20 cellular contexts compared by ENCODE assay signal in genomic region chr15:55800216-55800615, GRCh38. TPM values are rescaled to one million over a fixed set of nuclear protein-coding genes. Genes with fewer than 3 reads are reported as not detected.
DNase-seq lines count a peak whose midpoint lies in the region; ATAC-seq, FAIRE-seq and TF ChIP-seq lines count a peak whose summit lies in the region.
"Had no signal": no experiment of that assay in that cellular context is flagged by ENCODE, and none has a peak within 500 bp of the region (broad histone marks: within the 10 kb centered on the region; RNA-seq: fewer than 3 reads in every experiment).

No MANE protein-coding gene starts in this region.

- H2BK12ac ChIP-seq in H9 (ENCODE audit: insufficient read length, low read depth, low read length) = no peak overlapping the region
- peak overlapping the region; percentile 54 for H2BK12ac ChIP-seq in trophoblast cell (ENCODE audit: low read length)

- TF ChIP-seq CTCF in H9 (conservative IDR thresholded peaks at IDR 0.05) (no peak), OCI-LY7 (conservative IDR thresholded peaks at IDR 0.05; ENCODE audit: low read length) (no peak), uterus (IDR thresholded peaks at IDR 0.05) (no peak)

- peak overlapping the region; percentile 99 for H2AFZ ChIP-seq in H9 (ENCODE audit: low read length)
- H2AFZ ChIP-seq in OCI-LY7 (ENCODE audit: low read length) = peak overlapping the region; percentile 80
- H2AFZ ChIP-seq in trophoblast cell (ENCODE audit: insufficient read depth, low read length, poor library complexity) = no peak overlapping the region

- no peaks in the 10 kb centered on the region for H3K23me2 ChIP-seq in H9 (ENCODE audit: insufficient read length, low read depth, low read length, poor library complexity, severe bottlenecking)

- no peaks in the 10 kb centered on the region for H3K36me3 ChIP-seq in OCI-LY7 (ENCODE audit: insufficient read depth, low read length)
- H3K36me3 ChIP-seq in iPS-20b (ENCODE audit: insufficient read depth, low read depth, low read length) = no peaks in the 10 kb centered on the region
- H3K36me3 ChIP-seq in trophoblast cell (ENCODE audit: control insufficient read depth in 1 of 2, insufficient read depth in 2 of 2, low read length in 2 of 2) = no peaks in the 10 kb centered on the region
- H3K36me3 ChIP-seq in uterus = no peaks in the 10 kb centered on the region
- H3K36me3 ChIP-seq: gastrocnemius medialis, pancreas, SJSA1 had no signal

- H4K12ac ChIP-seq in trophoblast cell (ENCODE audit: low read depth, low read length) = no peak overlapping the region

- H3K9me2 ChIP-seq in OCI-LY7 (ENCODE audit: insufficient read depth, low read length) = no peaks in the 10 kb centered on the region

- H3K4me1 ChIP-seq in H9 (ENCODE audit: insufficient read depth, low read length) = peaks cover 4% of the 10 kb centered on the region; the same call in 1 of the 2 replicates
- no peaks in the 10 kb centered on the region for H3K4me1 ChIP-seq in OCI-LY7 (ENCODE audit: insufficient read depth, low read length, poor library complexity, severe bottlenecking)
- H3K4me1 ChIP-seq in iPS-20b (ENCODE audit: insufficient read depth, low read length) = peaks cover 7% of the 10 kb centered on the region; the same call in 1 of the 2 replicates
- peaks cover 9 to 11% of the 10 kb centered on the region in 2 experiments for H3K4me1 ChIP-seq in trophoblast cell (ENCODE audit: control insufficient read depth in 1 of 2, insufficient read depth in 2 of 2, low read length in 2 of 2)
- no peaks in the 10 kb centered on the region for H3K4me1 ChIP-seq in uterus
- H3K4me1 ChIP-seq: gastrocnemius medialis, pancreas, SJSA1 had no signal

- H3K27me3 ChIP-seq in H9 (ENCODE audit: insufficient read depth, low read length) (no peaks in the 10 kb centered on the region), iPS-20b (ENCODE audit: insufficient read depth, low read length) (no peaks in the 10 kb centered on the region), trophoblast cell (ENCODE audit: insufficient read depth, low read length) (no peaks in the 10 kb centered on the region), uterus (no peaks in the 10 kb centered on the region)
- H3K27me3 ChIP-seq: gastrocnemius medialis, SJSA1 had no signal

- no peak overlapping the region for H3K56ac ChIP-seq in H9 (ENCODE audit: insufficient read length, low read depth, low read length)

- no peak overlapping the region for H2BK15ac ChIP-seq in H9 (ENCODE audit: low read depth, low read length)

- no peak overlapping the region for H3K4me3 ChIP-seq in OCI-LY7 (ENCODE audit: low read depth, low read length, poor library complexity, severe bottlenecking)
- H3K4me3 ChIP-seq in iPS-20b (ENCODE audit: low read length) = no peak overlapping the region
- no peak overlapping the region for H3K4me3 ChIP-seq in trophoblast cell (ENCODE audit: low read depth, low read length)
- no peak overlapping the region for H3K4me3 ChIP-seq in uterus
- H3K4me3 ChIP-seq: gastrocnemius medialis, pancreas, SJSA1, skin epidermis had no signal

- H3K9me3 ChIP-seq in H9 (ENCODE audit: control insufficient read depth, low read depth, low read length) (no peaks in the 10 kb centered on the region), OCI-LY7 (ENCODE audit: low read length) (no peaks in the 10 kb centered on the region), iPS-20b (ENCODE audit: insufficient read depth, low read depth, low read length) (no peaks in the 10 kb centered on the region), trophoblast cell (ENCODE audit: insufficient read depth, low read depth, low read length) (no peaks in the 10 kb centered on the region), uterus (no peaks in the 10 kb centered on the region)
- H3K9me3 ChIP-seq: gastrocnemius medialis, pancreas, SJSA1 had no signal

- peaks cover 7 to 17% of the 10 kb centered on the region in 2 experiments for H3K4me1 Mint-ChIP-seq in H9
- H3K4me1 Mint-ChIP-seq: activated T-helper 17 cell treated with anti-CD3 and anti-CD28 coated beads, Interleukin-2, amount 50 U/mL, for 72 hours had no signal

- H3K9me3 Mint-ChIP-seq in H9 = no peaks in the 10 kb centered on the region; a peak in 2 of 5 replicates
- H3K9me3 Mint-ChIP-seq: activated T-helper 17 cell treated with anti-CD3 and anti-CD28 coated beads, Interleukin-2, amount 50 U/mL, for 72 hours; dendritic cell treated with granulocyte-macrophage colony-stimulating factor and Interleukin-4, amounts not matched to agents 40 ng/mL and 50 ng/mL, for 4 days had no signal

- H3K9ac ChIP-seq in H9 (ENCODE audit: extremely low read depth, insufficient read length, low read length) = no peak overlapping the region
- H3K9ac ChIP-seq in iPS-20b (ENCODE audit: low read depth, low read length) = peak overlapping the region; percentile 25; the same call in 1 of the 2 replicates
- H3K9ac ChIP-seq in trophoblast cell (ENCODE audit: low read length) = no peak overlapping the region

- CTCF ChIA-PET in OCI-LY7 (lab: Charles Lee; ENCODE audit: unreplicated experiment) = no interaction called here

- H4K20me1 ChIP-seq in H9 (ENCODE audit: control insufficient read depth, insufficient read depth, insufficient read length) (no peaks in the 10 kb centered on the region), OCI-LY7 (ENCODE audit: insufficient read depth, low read length) (no peaks in the 10 kb centered on the region)

- no peak for FAIRE-seq in GM19239 (lab: Jason Lieb, UNC)
- FAIRE-seq: pancreas, urothelium cell line had no signal

- H3K4me3 Mint-ChIP-seq in H9 = no peak overlapping the region
- H3K4me3 Mint-ChIP-seq: activated T-helper 17 cell treated with anti-CD3 and anti-CD28 coated beads, Interleukin-2, amount 50 U/mL, for 72 hours; dendritic cell treated with granulocyte-macrophage colony-stimulating factor and Interleukin-4, amounts not matched to agents 40 ng/mL and 50 ng/mL, for 4 days had no signal

- H2BK5ac ChIP-seq in H9 (ENCODE audit: insufficient read length, low read length) (no peak overlapping the region), trophoblast cell (ENCODE audit: low read depth, low read length, poor library complexity) (no peak overlapping the region)

- H2BK120ac ChIP-seq in H9 (ENCODE audit: low read depth, low read length, poor library complexity, severe bottlenecking) = no peak overlapping the region
- H2BK120ac ChIP-seq in trophoblast cell (ENCODE audit: insufficient read depth, low read length, poor library complexity) = no peak overlapping the region

- intact Hi-C loops in OCI-LY7 (cut with micrococcal nuclease; ENCODE audit: unreplicated experiment) (no loop called here), uterus (cut with DNase I; ENCODE audit: low total_unique reads) (no loop called here)

- H4K5ac ChIP-seq in H9 (ENCODE audit: insufficient read length, low read depth, low read length) = no peak overlapping the region

- H3K23ac ChIP-seq in H9 (ENCODE audit: insufficient read length, low read depth, low read length) (no peak overlapping the region), trophoblast cell (ENCODE audit: low read length) (no peak overlapping the region)

- TF ChIP-seq POLR2A in uterus (IDR thresholded peaks at IDR 0.05) = no peak

- POLR2A ChIA-PET in OCI-LY7 (lab: Charles Lee) = no interaction called here

- H3K18ac ChIP-seq in H9 (ENCODE audit: insufficient read length, low read depth, low read length) = no peak overlapping the region
- no peak overlapping the region for H3K18ac ChIP-seq in trophoblast cell (ENCODE audit: low read length)

- H3K14ac ChIP-seq in H9 (ENCODE audit: insufficient read depth, low read length) = no peak overlapping the region
- no peak overlapping the region for H3K14ac ChIP-seq in trophoblast cell (ENCODE audit: low read length)

- H4K91ac ChIP-seq in H9 (ENCODE audit: insufficient read length, low read depth, low read length) = no peak overlapping the region
- peak overlapping the region; percentile 32 for H4K91ac ChIP-seq in trophoblast cell (ENCODE audit: low read depth, low read length)

- DNase-seq in H9 = no peak
- DNase-seq in OCI-LY7 (ENCODE audit: low spot score) = no peak
- DNase-seq in trophoblast cell = no peak
- DNase-seq in GM19239 (ENCODE audit: insufficient read length, low spot score) = no peak
- no peak for DNase-seq in uterus
- DNase-seq: activated CD4-positive, alpha-beta T cell treated with anti-CD3 and anti-CD28 coated beads for 1 hour; gastrocnemius medialis; NCI-H187 treated with DMSO at 0.1 percent for 48 hours; NCI-H510A; stimulated activated CD4-positive, alpha-beta T cell treated with anti-CD3 and anti-CD28 coated beads, Interleukin-4, amount 100 ng/mL, for 24 hours; T-helper 9 cell had no signal

- no peaks in the 10 kb centered on the region for H3K79me1 ChIP-seq in H9 (ENCODE audit: insufficient read depth, low read depth, low read length, poor library complexity, severe bottlenecking)
- peaks cover 8% of the 10 kb centered on the region for H3K79me1 ChIP-seq in trophoblast cell (ENCODE audit: low read length)

- no TSS peak for BruUV-seq in OCI-LY7 (replicated peaks; lab: Mats Ljungman, UMichigan)

- H3K27me3 Mint-ChIP-seq in H9 (ENCODE audit: low read depth) = peaks cover 7% of the 10 kb centered on the region

- H2AK5ac ChIP-seq in H9 (ENCODE audit: insufficient read length, low read length) (no peak overlapping the region), trophoblast cell (ENCODE audit: low read length) (no peak overlapping the region)

- peak overlapping the region; percentile 79 for H4K8ac ChIP-seq in H9 (replicated peaks; ENCODE audit: insufficient read length, low read depth, low read length)
- H4K8ac ChIP-seq in trophoblast cell (ENCODE audit: low read depth, low read length) = peak overlapping the region; percentile 43

- H3K79me2 ChIP-seq in H9 (ENCODE audit: insufficient read depth, low read length) = no peaks in the 10 kb centered on the region
- no peaks in the 10 kb centered on the region for H3K79me2 ChIP-seq in OCI-LY7 (ENCODE audit: insufficient read depth, low read depth, low read length)
- no peaks in the 10 kb centered on the region for H3K79me2 ChIP-seq in trophoblast cell (ENCODE audit: control insufficient read depth, insufficient read depth, low read length, poor library complexity)

- H2BK20ac ChIP-seq in H9 (ENCODE audit: low read depth, low read length, poor library complexity, severe bottlenecking) = no peak overlapping the region

- no peaks in the 10 kb centered on the region for H3K36me3 Mint-ChIP-seq in H9 (ENCODE audit: insufficient read depth in 1 of 3, low read depth in 3 of 3)

- no peak overlapping the region for H3K27ac Mint-ChIP-seq in H9
- H3K27ac Mint-ChIP-seq: dendritic cell treated with granulocyte-macrophage colony-stimulating factor and Interleukin-4, amounts not matched to agents 40 ng/mL and 50 ng/mL, for 4 days had no signal

- H3K4ac ChIP-seq in H9 (ENCODE audit: low read depth, low read length) = no peak overlapping the region; the same call in 1 of the 2 replicates
- no peak overlapping the region for H3K4ac ChIP-seq in trophoblast cell (ENCODE audit: low read depth, low read length)

- WGBS in H9 (ENCODE audit: extremely low coverage, insufficient read length, low lambda C conversion rate) = no CpG with 5 or more reads among the region's 2 CpGs
- WGBS in trophoblast cell (ENCODE audit: extremely low coverage, insufficient coverage, insufficient read length) = no CpG with 5 or more reads among the region's 2 CpGs

- H3T11ph ChIP-seq in H9 (ENCODE audit: low read length) = no peak overlapping the region

- no peak for ATAC-seq in GM18870 (IDR thresholded peaks at IDR 0.05; ENCODE audit: unreplicated experiment)
- ATAC-seq: activated T-helper 17 cell treated with anti-CD3 and anti-CD28 coated beads, Interleukin-2, amount 50 U/mL, for 72 hours; gastrocnemius medialis; left colon; pancreas had no signal

- no peak overlapping the region for H3K27ac ChIP-seq in H9 (ENCODE audit: insufficient read length, low read depth, low read length)
- H3K27ac ChIP-seq in OCI-LY7 (ENCODE audit: low read depth, low read length, poor library complexity, severe bottlenecking) = no peak overlapping the region
- peak overlapping the region; percentile 17 for H3K27ac ChIP-seq in iPS-20b (ENCODE audit: low read length)
- peak overlapping the region; percentile 48 for H3K27ac ChIP-seq in trophoblast cell (ENCODE audit: low read depth, low read length)
- no peak overlapping the region for H3K27ac ChIP-seq in uterus
- H3K27ac ChIP-seq: gastrocnemius medialis, pancreas, SJSA1, skin epidermis had no signal

- H3K4me2 ChIP-seq in H9 (ENCODE audit: insufficient read depth, insufficient read length, low read length) (no peak overlapping the region), OCI-LY7 (ENCODE audit: low read length) (no peak overlapping the region), trophoblast cell (ENCODE audit: low read length) (no peak overlapping the region)

RNA-seq across cellular contexts. Expression of gene PRTG, which starts 57.3 kb away (rescaled TPM):
- total RNA-seq in H9 (2021) (4.4 and 5.7 TPM in 2 replicates), OCI-LY7 (2022) (0.15 TPM in 1 of 2 replicates, not detected in the other), uterus (10 to 100 TPM in 3 of 4 donors, 1 to 10 TPM in 1; 4.1 to 37.2 (median 23.3) TPM)
- total RNA-seq in OCI-LY7 (2014; rRNA removed; shearing (Covaris generic)) = not detected in 2 replicates
- 78.9 and 95.7 TPM in 2 replicates for polyA plus RNA-seq in trophoblast cell (2013)
- total RNA-seq: activated T-helper 17 cell treated with anti-CD3 and anti-CD28 coated beads, Interleukin-2, amount 50 U/mL, for 72 hours had no signal

Comparison
In these comparisons a context has a peak if more than half of its experiments do, and no peak if none do; other contexts are left out.
1. H3K27ac ChIP-seq: peak in iPS-20b (single experiment) and trophoblast cell (single experiment); none in H9 (single experiment), OCI-LY7 (single experiment) and uterus (0 of 2).